ENCODE assay signal across 8 cellular contexts in genomic region chr22:37752189-37753061, GRCh38. TPM values are rescaled to one million over a fixed set of nuclear protein-coding genes. Genes with fewer than 3 reads are reported as not detected.
DNase-seq lines count a peak whose midpoint lies in the region; ATAC-seq and TF ChIP-seq lines count a peak whose summit lies in the region.

No MANE protein-coding gene starts in this region.

- H3K36me3 ChIP-seq in OCI-LY7 (ENCODE audit: insufficient read depth, low read length): peaks cover 17% of the 10 kb centered on the region; the same call in 1 of the 2 replicates

- no peaks in the 10 kb centered on the region; the same call in 1 of the 2 replicates for H3K79me2 ChIP-seq in OCI-LY7 (ENCODE audit: insufficient read depth, low read depth, low read length)

- no peaks in the 10 kb centered on the region for H4K20me1 ChIP-seq in OCI-LY7 (ENCODE audit: insufficient read depth, low read length)

- no peaks in the 10 kb centered on the region for H3K9me3 ChIP-seq in OCI-LY7 (ENCODE audit: low read length)

- intact Hi-C loops in OCI-LY7 (cut with micrococcal nuclease; ENCODE audit: unreplicated experiment): no loop called here

- BruUV-seq in OCI-LY7 (replicated peaks; lab: Mats Ljungman, UMichigan): no TSS peak

- H3K9me2 ChIP-seq in OCI-LY7 (ENCODE audit: insufficient read depth, low read length): no peaks in the 10 kb centered on the region

- no peak overlapping the region for H2AFZ ChIP-seq in OCI-LY7 (ENCODE audit: low read length)

- DNase-seq in A172 (ENCODE audit: low spot score) (peak; percentile 94), NCI-H2029 (lab: John Stamatoyannopoulos, UW) (peak; percentile 81), ecto neural progenitor cell (ENCODE audit: low spot score) (peak; percentile 72), midbrain (lab: John Stamatoyannopoulos, UW) (peak; percentile 28), OCI-LY7 (ENCODE audit: low spot score) (no peak), SIG-M5 treated with dmso at 0.1 percent for 504 hours (lab: John Stamatoyannopoulos, UW; ENCODE audit: unreplicated experiment) (no peak)

- POLR2A ChIA-PET in OCI-LY7 (lab: Charles Lee): no interaction called here

- H3K4me2 ChIP-seq in OCI-LY7 (ENCODE audit: low read length): no peak overlapping the region

- CTCF ChIA-PET in OCI-LY7 (lab: Charles Lee; ENCODE audit: unreplicated experiment): no interaction called here

- TF ChIP-seq CTCF in OCI-LY7 (conservative IDR thresholded peaks at IDR 0.05; ENCODE audit: low read length): no peak

- ATAC-seq in HG02970 (IDR thresholded peaks at IDR 0.05; ENCODE audit: low FRiP score, unreplicated experiment) (no peak), HG03439 (IDR thresholded peaks at IDR 0.05; ENCODE audit: unreplicated experiment) (no peak)

- no peak overlapping the region for H3K27ac ChIP-seq in OCI-LY7 (ENCODE audit: low read depth, low read length, poor library complexity, severe bottlenecking)

- peaks cover 3% of the 10 kb centered on the region for H3K4me1 ChIP-seq in OCI-LY7 (ENCODE audit: insufficient read depth, low read length, poor library complexity, severe bottlenecking)

- H3K4me3 ChIP-seq in OCI-LY7 (ENCODE audit: low read depth, low read length, poor library complexity, severe bottlenecking): no peak overlapping the region

RNA-seq across cellular contexts. Expression of gene GCAT, which starts 55.3 kb away (rescaled TPM):
- total RNA-seq in A172 (2014; rRNA removed; shearing (Covaris generic)): 8.8 and 11.4 TPM in 2 replicates
- 14.6 and 20.6 TPM in 2 replicates for total RNA-seq in OCI-LY7 (2014; rRNA removed; shearing (Covaris generic))
- total RNA-seq in OCI-LY7 (2022): 17.3 and 21.6 TPM in 2 replicates

RNA-seq across cellular contexts. Expression of gene TRIOBP, which starts 55.6 kb away (rescaled TPM):
- 41.4 and 43.4 TPM in 2 replicates for total RNA-seq in A172 (2014; rRNA removed; shearing (Covaris generic))
- 24.4 and 31.6 TPM in 2 replicates for total RNA-seq in OCI-LY7 (2014; rRNA removed; shearing (Covaris generic))
- total RNA-seq in OCI-LY7 (2022): 30.6 and 31.1 TPM in 2 replicates

Comparison
In these comparisons a context has a peak if more than half of its experiments do, and no peak if none do; other contexts are left out.
1. DNase-seq: peak in A172 (single experiment), NCI-H2029 (single experiment), ecto neural progenitor cell (single experiment) and midbrain (single experiment); none in OCI-LY7 (single experiment) and SIG-M5 treated with dmso at 0.1 percent for 504 hours (single experiment).